Comparison of ENCODE assay signal across 8 cellular contexts in the genomic region with DNA sequence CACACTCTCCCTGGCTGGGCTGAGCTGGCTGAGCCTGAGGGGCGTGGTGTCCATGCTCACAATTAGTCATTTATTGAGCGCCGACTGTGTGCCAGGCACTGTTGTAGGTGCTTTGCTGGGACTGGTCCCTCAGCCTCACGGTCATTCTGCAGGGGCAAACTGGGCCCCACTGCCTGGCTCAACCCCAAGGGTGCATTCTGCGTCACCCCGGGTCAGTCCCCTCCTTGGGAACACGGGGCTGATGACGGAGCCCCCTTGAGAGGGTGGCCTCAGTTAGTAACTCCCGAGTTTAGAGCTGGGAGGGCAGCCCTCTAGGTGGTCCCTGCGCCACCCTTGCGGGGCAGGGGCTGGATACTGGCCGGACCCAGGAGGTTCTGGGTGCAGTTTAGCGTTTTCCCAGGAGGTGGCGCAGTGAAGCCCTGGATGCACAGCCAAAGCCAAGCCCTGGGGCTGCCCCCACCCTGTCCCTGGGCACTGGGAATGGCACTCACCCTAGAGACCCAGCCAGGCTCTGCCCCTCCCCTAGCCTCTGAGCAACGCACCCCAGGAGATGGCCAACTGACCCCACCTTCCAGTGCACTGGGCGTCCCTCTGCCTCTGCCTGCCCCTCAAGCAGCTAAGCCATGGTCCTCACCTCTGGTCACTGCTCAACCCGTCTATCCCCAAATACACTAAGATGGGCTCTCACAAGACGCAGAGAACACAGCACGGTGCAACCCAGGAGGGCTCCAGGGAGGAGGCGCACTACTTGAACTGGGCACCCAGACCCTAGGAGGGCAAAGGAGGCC.
DNase-seq lines count a peak whose midpoint lies in the region; ATAC-seq and TF ChIP-seq lines count a peak whose summit lies in the region.

No MANE protein-coding gene starts in this region.

- no peak overlapping the region for H2BK15ac ChIP-seq in neuronal stem cell (ENCODE audit: low read length)

- no peak overlapping the region for H3K4me3 ChIP-seq in MM.1S (ENCODE audit: low read length)
- H3K4me3 ChIP-seq in neuronal stem cell (ENCODE audit: low read length in 2 of 2), result no peak overlapping the region
- no peak overlapping the region for H3K4me3 ChIP-seq in uterus

- H4K8ac ChIP-seq in neuronal stem cell (ENCODE audit: low read depth, low read length), result no peak overlapping the region

- no peak overlapping the region for H2AFZ ChIP-seq in MM.1S (ENCODE audit: low read length)
- H2AFZ ChIP-seq in neuronal stem cell (ENCODE audit: low read length), result no peak overlapping the region

- peak overlapping the region; percentile 20 for H3K18ac ChIP-seq in neuronal stem cell (ENCODE audit: low read length)

- no peaks in the 10 kb centered on the region for H3K79me2 ChIP-seq in MM.1S (ENCODE audit: low read length)

- peak overlapping the region; percentile 11 for H3K23ac ChIP-seq in neuronal stem cell (ENCODE audit: low read depth, low read length, poor library complexity)

- no CpG with 5 or more reads among the region's 20 CpGs for WGBS in neuronal stem cell (ENCODE audit: extremely low coverage in 2 of 2, insufficient read length in 2 of 2, insufficient replicate concordance in 1 of 2), 2 donors

- H3K79me1 ChIP-seq in neuronal stem cell (ENCODE audit: low read depth, low read length), result peaks cover 5% of the 10 kb centered on the region

- ATAC-seq in esophagus mucosa (peak; percentile 38), GM18909 (IDR thresholded peaks at IDR 0.05; ENCODE audit: poor library complexity, unreplicated experiment) (no peak)

- H3K27ac ChIP-seq in MM.1S (ENCODE audit: low read length) (no peak overlapping the region), neuronal stem cell (replicated peaks; ENCODE audit: low read length) (no peak overlapping the region), uterus (no peak overlapping the region)

- no peaks in the 10 kb centered on the region for H4K20me1 ChIP-seq in MM.1S (ENCODE audit: insufficient read depth, low read length)

- peak overlapping the region; percentile 45 for H4K91ac ChIP-seq in neuronal stem cell (ENCODE audit: low read depth, low read length, poor library complexity)

- peak; percentile 50 for TF ChIP-seq CTCF in MM.1S (IDR thresholded peaks at IDR 0.05; ENCODE audit: low read length)
- TF ChIP-seq CTCF in uterus (IDR thresholded peaks at IDR 0.05), result peak; percentile 48 to 71 (median 58)

- no peak overlapping the region for H3K4ac ChIP-seq in neuronal stem cell (ENCODE audit: low read length)

- TF ChIP-seq POLR2A in uterus (IDR thresholded peaks at IDR 0.05), result no peak

- H2BK12ac ChIP-seq in neuronal stem cell (ENCODE audit: low read length), result no peak overlapping the region

- intact Hi-C loops in uterus (cut with DNase I; ENCODE audit: low total_unique reads), result no loop called here

- H2BK120ac ChIP-seq in neuronal stem cell (ENCODE audit: low read depth, low read length), result no peak overlapping the region

- H3K9me3 ChIP-seq in MM.1S (replicated peaks; ENCODE audit: insufficient read depth, low read length) (no peaks in the 10 kb centered on the region), neuronal stem cell (replicated peaks in 1 of 2; ENCODE audit: control insufficient read depth in 2 of 2, insufficient read depth in 1 of 2, low read depth in 1 of 2, low read length in 2 of 2) (peaks cover 0 to 2% of the 10 kb centered on the region in 2 donors), uterus (no peaks in the 10 kb centered on the region)

- H3K14ac ChIP-seq in neuronal stem cell (ENCODE audit: low read length), result no peak overlapping the region

- H3K9ac ChIP-seq in MM.1S (ENCODE audit: low read length), result no peak overlapping the region
- no peak overlapping the region for H3K9ac ChIP-seq in neuronal stem cell (ENCODE audit: low read depth, low read length, poor library complexity)

- no peak overlapping the region for H2BK5ac ChIP-seq in neuronal stem cell (ENCODE audit: low read length)

- H3K4me2 ChIP-seq in MM.1S (ENCODE audit: low read depth, low read length) (no peak overlapping the region), neuronal stem cell (ENCODE audit: insufficient read depth, low read length, poor library complexity, severe bottlenecking) (no peak overlapping the region)

- no peaks in the 10 kb centered on the region for H3K4me1 ChIP-seq in MM.1S (ENCODE audit: low read length)
- H3K4me1 ChIP-seq in neuronal stem cell (ENCODE audit: control insufficient read depth in 2 of 2, insufficient read depth in 1 of 2, low read depth in 1 of 2, low read length in 2 of 2), result peaks cover 8 to 16% of the 10 kb centered on the region in 2 donors
- no peaks in the 10 kb centered on the region for H3K4me1 ChIP-seq in uterus

- H3F3A ChIP-seq in MM.1S (ENCODE audit: insufficient read depth, low read length), result no peaks in the 10 kb centered on the region

- no peaks in the 10 kb centered on the region for H3K9me2 ChIP-seq in MM.1S (replicated peaks; ENCODE audit: insufficient read depth, low read length)

- peak overlapping the region; percentile 2 for H2AK5ac ChIP-seq in neuronal stem cell (ENCODE audit: low read depth, low read length)

- no peaks in the 10 kb centered on the region for H3K36me3 ChIP-seq in MM.1S (replicated peaks; ENCODE audit: insufficient read depth, low read length)
- no peaks in the 10 kb centered on the region for H3K36me3 ChIP-seq in neuronal stem cell (replicated peaks in 1 of 2; ENCODE audit: control insufficient read depth in 2 of 2, insufficient read depth in 2 of 2, low read length in 2 of 2)
- H3K36me3 ChIP-seq in uterus, result no peaks in the 10 kb centered on the region

- H3K27me3 ChIP-seq in MM.1S (replicated peaks; ENCODE audit: insufficient read depth, low read length), result peaks cover 51% of the 10 kb centered on the region
- H3K27me3 ChIP-seq in neuronal stem cell (ENCODE audit: control insufficient read depth in 3 of 3, insufficient read depth in 3 of 3, low read depth in 1 of 3, low read length in 3 of 3), result peaks cover 0 to 3% (median 0%) of the 10 kb centered on the region in 3 experiments
- no peaks in the 10 kb centered on the region for H3K27me3 ChIP-seq in uterus

- peak; percentile 89 for DNase-seq in GM03348 (ENCODE audit: low spot score)
- peak; percentile 24 for DNase-seq in MM.1S
- peak; percentile 53 for DNase-seq in activated CD8-positive, alpha-beta memory T cell treated with anti-CD3 and anti-CD28 coated beads, Interleukin-2, amount 50 U/mL, for 4 hours
- peak; percentile 43 for DNase-seq in neuronal stem cell (ENCODE audit: low spot score)
- peak in 1 of 2 donors; percentile 53 for DNase-seq in uterus
- DNase-seq in NCI-H2029 treated with DMSO at 0.1 percent for 48 hours (lab: John Stamatoyannopoulos, UW), result no peak
